In the genomic region with DNA sequence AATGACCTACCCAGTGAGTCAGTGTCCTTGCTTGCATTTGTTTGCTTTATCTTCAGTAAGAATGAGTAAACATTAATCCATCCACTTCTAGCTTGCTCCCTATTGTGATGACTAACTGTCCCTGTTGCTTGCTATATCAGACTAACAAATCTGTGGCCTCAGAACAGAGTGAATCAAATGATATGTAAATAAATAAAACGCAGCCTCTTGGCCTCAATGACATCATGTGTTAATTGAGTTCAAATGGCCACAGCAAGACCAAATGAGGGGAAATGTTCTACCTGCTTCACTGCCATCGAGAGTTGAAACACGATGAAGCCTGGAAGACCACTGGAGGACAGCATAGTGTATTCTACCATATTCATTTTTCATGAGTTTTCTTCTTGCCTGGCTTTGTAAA, we compare ENCODE assay signal across 10 cellular contexts.
DNase-seq lines count a peak whose midpoint lies in the region; ATAC-seq and TF ChIP-seq lines count a peak whose summit lies in the region.
"Had no signal": no experiment of that assay in that cellular context is flagged by ENCODE, and none has a peak within 500 bp of the region (broad histone marks: within the 10 kb centered on the region; RNA-seq: fewer than 3 reads in every experiment).

No MANE protein-coding gene starts in this region.

- peak; percentile 54 for DNase-seq in AG09319 (ENCODE audit: extremely low read depth, low read depth)
- peak; percentile 56 for DNase-seq in HT1080 (ENCODE audit: low read depth)
- peak; percentile 54 to 70 for DNase-seq in SHP77 (lab: John Stamatoyannopoulos, UW)
- peak; percentile 53 for DNase-seq in fibroblast of villous mesenchyme (ENCODE audit: low read depth)
- DNase-seq in Right ventricle myocardium superior: no peak
- no peak for DNase-seq in NCI-H2107 treated with DMSO at 0.1 percent for 48 hours (lab: John Stamatoyannopoulos, UW; ENCODE audit: unreplicated experiment)
- DNase-seq in activated CD4-positive, alpha-beta T cell treated with anti-CD3 and anti-CD28 coated beads for 4 hours: no peak
- DNase-seq: cerebellar nuclear complex; NK-92 treated with Interleukin-12 subunit alpha and Interleukin-12 subunit beta, amount 100 ng/mL, for 24 hours had no signal

- intact Hi-C loops in Right ventricle myocardium superior (cut with DNase I): no loop called here

- ATAC-seq in Right ventricle myocardium superior (ENCODE audit: poor library complexity) (no peak), HG03432 (IDR thresholded peaks at IDR 0.05; ENCODE audit: unreplicated experiment) (no peak)

- TF ChIP-seq CTCF in AG09319 (IDR thresholded peaks at IDR 0.05; ENCODE audit: low read depth, low read length) (no peak), fibroblast of villous mesenchyme (IDR thresholded peaks at IDR 0.05; ENCODE audit: insufficient read depth, low read depth, low read length) (no peak)

- no peak overlapping the region for H3K4me3 ChIP-seq in fibroblast of villous mesenchyme (ENCODE audit: low read depth, low read length)

Comparison
In these comparisons a context has a peak if more than half of its experiments do, and no peak if none do; other contexts are left out.
1. DNase-seq: peak in AG09319 (single experiment), HT1080 (single experiment), SHP77 (2 of 2) and fibroblast of villous mesenchyme (single experiment); none in Right ventricle myocardium superior (single experiment), NCI-H2107 treated with DMSO at 0.1 percent for 48 hours (single experiment) and activated CD4-positive, alpha-beta T cell treated with anti-CD3 and anti-CD28 coated beads for 4 hours (0 of 2).